34 cellular contexts compared by ENCODE assay signal in genomic region chrX:144293229-144293628, GRCh38.
"Had no signal": no experiment of that assay in that cellular context is flagged by ENCODE, and none has a peak within 500 bp of the region (broad histone marks: within the 10 kb centered on the region; RNA-seq: fewer than 3 reads in every experiment).

No MANE protein-coding gene starts in this region.

- ATAC-seq: activated CD4-positive, alpha-beta T cell treated with anti-CD3 and anti-CD28 coated beads for 36 hours; activated CD8-positive, alpha-beta memory T cell treated with anti-CD3 and anti-CD28 coated beads, Interleukin-2, amount 10 ng/mL, durations not matched to agents 7 days and 5 days; activated CD8-positive, alpha-beta T cell treated with anti-CD3 and anti-CD28 coated beads, Interleukin-2, amount 10 ng/mL, durations not matched to agents 7 days and 5 days; activated naive CD8-positive, alpha-beta T cell treated with anti-CD3 and anti-CD28 coated beads, Interleukin-2, amount 50 U/mL, for 24 hours; body of pancreas; effector memory CD8-positive, alpha-beta T cell; foreskin keratinocyte; gastrocnemius medialis; heart left ventricle had no signal

- H3K4me1 Mint-ChIP-seq: activated CD4-positive, alpha-beta T cell treated with anti-CD3 and anti-CD28 coated beads for 36 hours; activated CD4-positive, alpha-beta T cell treated with anti-CD3 and anti-CD28 coated beads, Interleukin-2, amount 10 ng/mL, durations not matched to agents 24 days and 14 days; activated CD8-positive, alpha-beta memory T cell treated with anti-CD3 and anti-CD28 coated beads, Interleukin-2, amount 10 ng/mL, durations not matched to agents 7 days and 5 days; activated naive CD4-positive, alpha-beta T cell treated with anti-CD3 and anti-CD28 coated beads, Interleukin-2, amount 50 U/mL, for 24 hours; activated naive CD8-positive, alpha-beta T cell treated with anti-CD3 and anti-CD28 coated beads for 36 hours; activated naive CD8-positive, alpha-beta T cell treated with anti-CD3 and anti-CD28 coated beads, Interleukin-2, amount 50 U/mL, for 24 hours had no signal

- H3K27ac ChIP-seq: adrenal gland, body of pancreas, epithelial cell of prostate, esophagus muscularis mucosa, foreskin keratinocyte, gastrocnemius medialis, heart left ventricle had no signal

- FAIRE-seq: colon had no signal

- H3K4me3 Mint-ChIP-seq: activated CD4-positive, alpha-beta memory T cell treated with anti-CD3 and anti-CD28 coated beads for 36 hours; activated CD4-positive, alpha-beta T cell treated with anti-CD3 and anti-CD28 coated beads for 36 hours; activated CD4-positive, alpha-beta T cell treated with anti-CD3 and anti-CD28 coated beads, Interleukin-2, amount 10 ng/mL, durations not matched to agents 24 days and 14 days; activated CD8-positive, alpha-beta memory T cell treated with anti-CD3 and anti-CD28 coated beads, Interleukin-2, amount 10 ng/mL, durations not matched to agents 7 days and 5 days; activated CD8-positive, alpha-beta T cell treated with anti-CD3 and anti-CD28 coated beads, Interleukin-2, amount 10 ng/mL, durations not matched to agents 7 days and 5 days; activated naive CD4-positive, alpha-beta T cell treated with anti-CD3 and anti-CD28 coated beads for 36 hours; activated naive CD4-positive, alpha-beta T cell treated with anti-CD3 and anti-CD28 coated beads, Interleukin-2, amount 50 U/mL, for 24 hours; activated naive CD8-positive, alpha-beta T cell treated with anti-CD3 and anti-CD28 coated beads for 36 hours; activated naive CD8-positive, alpha-beta T cell treated with anti-CD3 and anti-CD28 coated beads, Interleukin-2, amount 50 U/mL, for 24 hours; activated T-helper 1 cell treated with anti-CD3 and anti-CD28 coated beads, Interleukin-12 subunit alpha, Interleukin-12 subunit beta, Interleukin-2, Interleukin-4 antibody, amounts not matched to agents 30 ng/mL and 10 ng/mL and 1 ng/mL, durations not matched to agents 14 hours and 24 hours and 36 hours; effector memory CD8-positive, alpha-beta T cell had no signal

- DNase-seq: activated CD4-positive, alpha-beta memory T cell treated with anti-CD3 and anti-CD28 coated beads for 36 hours; activated CD4-positive, alpha-beta T cell treated with anti-CD3 and anti-CD28 coated beads for 36 hours; activated CD4-positive, alpha-beta T cell treated with anti-CD3 and anti-CD28 coated beads, Interleukin-2, amount 10 ng/mL, durations not matched to agents 24 days and 14 days; activated CD4-positive, CD25-positive, alpha-beta regulatory T cell; activated CD4-positive, CD25-positive, alpha-beta regulatory T cell treated with anti-CD3 and anti-CD28 coated beads, Interleukin-2, amount 50 U/mL, for 72 hours; activated CD8-positive, alpha-beta memory T cell treated with anti-CD3 and anti-CD28 coated beads, Interleukin-2, amount 10 ng/mL, durations not matched to agents 7 days and 5 days; activated CD8-positive, alpha-beta memory T cell treated with anti-CD3 and anti-CD28 coated beads, Interleukin-2, amount 50 U/mL, for 4 hours; activated CD8-positive, alpha-beta T cell treated with anti-CD3 and anti-CD28 coated beads, Interleukin-2, amount 10 ng/mL, durations not matched to agents 7 days and 5 days; activated effector memory CD4-positive, alpha-beta T cell treated with anti-CD3 and anti-CD28 coated beads, Interleukin-2, amount 50 U/mL, for 16 hours; activated naive CD4-positive, alpha-beta T cell treated with anti-CD3 and anti-CD28 coated beads for 36 hours; activated naive CD8-positive, alpha-beta T cell treated with anti-CD3 and anti-CD28 coated beads for 36 hours; activated naive CD8-positive, alpha-beta T cell treated with anti-CD3 and anti-CD28 coated beads, Interleukin-2, amount 50 U/mL, for 24 hours; activated T-cell treated with anti-CD3 and anti-CD28 coated beads, Interleukin-2, amount 50 U/mL, for 1 hour; activated T-cell treated with anti-CD3 and anti-CD28 coated beads, Interleukin-2, amount 50 U/mL, for 48 hours; adrenal gland; amygdala; aorta; body of pancreas; caudate nucleus; cortex of kidney; dermis blood vessel endothelial cell; effector CD4-positive, alpha-beta T cell; effector memory CD8-positive, alpha-beta T cell; foreskin keratinocyte; gastrocnemius medialis; glutamatergic neuron; heart left ventricle; T-helper 2 cell had no signal

- H3K36me3 Mint-ChIP-seq: activated CD4-positive, alpha-beta memory T cell treated with anti-CD3 and anti-CD28 coated beads for 36 hours; activated CD8-positive, alpha-beta memory T cell treated with anti-CD3 and anti-CD28 coated beads, Interleukin-2, amount 10 ng/mL, durations not matched to agents 7 days and 5 days; activated naive CD4-positive, alpha-beta T cell treated with anti-CD3 and anti-CD28 coated beads, Interleukin-2, amount 50 U/mL, for 24 hours had no signal

- H3K9me3 Mint-ChIP-seq: activated naive CD4-positive, alpha-beta T cell treated with anti-CD3 and anti-CD28 coated beads for 36 hours had no signal

- H3K27ac Mint-ChIP-seq: activated CD4-positive, alpha-beta memory T cell treated with anti-CD3 and anti-CD28 coated beads for 36 hours; activated CD4-positive, alpha-beta T cell treated with anti-CD3 and anti-CD28 coated beads for 36 hours; activated CD4-positive, alpha-beta T cell treated with anti-CD3 and anti-CD28 coated beads, Interleukin-2, amount 10 ng/mL, durations not matched to agents 24 days and 14 days; activated CD8-positive, alpha-beta memory T cell treated with anti-CD3 and anti-CD28 coated beads, Interleukin-2, amount 10 ng/mL, durations not matched to agents 7 days and 5 days; activated CD8-positive, alpha-beta T cell treated with anti-CD3 and anti-CD28 coated beads, Interleukin-2, amount 10 ng/mL, durations not matched to agents 7 days and 5 days; activated naive CD4-positive, alpha-beta T cell treated with anti-CD3 and anti-CD28 coated beads for 36 hours; activated naive CD4-positive, alpha-beta T cell treated with anti-CD3 and anti-CD28 coated beads, Interleukin-2, amount 50 U/mL, for 24 hours; activated naive CD8-positive, alpha-beta T cell treated with anti-CD3 and anti-CD28 coated beads for 36 hours; activated naive CD8-positive, alpha-beta T cell treated with anti-CD3 and anti-CD28 coated beads, Interleukin-2, amount 50 U/mL, for 24 hours; activated T-helper 1 cell treated with anti-CD3 and anti-CD28 coated beads, Interleukin-12 subunit alpha, Interleukin-12 subunit beta, Interleukin-2, Interleukin-4 antibody, amounts not matched to agents 30 ng/mL and 10 ng/mL and 1 ng/mL, durations not matched to agents 14 hours and 24 hours and 36 hours; activated T-helper 2 cell treated with anti-CD3 and anti-CD28 coated beads, Interferon-gamma antibody, Interleukin-2, Interleukin-4, amounts not matched to agents 10 μg/mL and 5 μg/mL and 100 μg/mL, durations not matched to agents 14 hours and 24 hours and 36 hours; effector memory CD8-positive, alpha-beta T cell had no signal

- H3K4me3 ChIP-seq: adrenal gland, body of pancreas, esophagus muscularis mucosa, gastrocnemius medialis, heart left ventricle had no signal

- H3K36me3 ChIP-seq: adrenal gland, esophagus muscularis mucosa, gastrocnemius medialis, heart left ventricle had no signal

- H3K9me3 ChIP-seq: adrenal gland, body of pancreas, esophagus muscularis mucosa, gastrocnemius medialis had no signal

- H3K27me3 ChIP-seq: adrenal gland, body of pancreas, esophagus muscularis mucosa, foreskin keratinocyte, gastrocnemius medialis, heart left ventricle had no signal

- H3K4me1 ChIP-seq: adrenal gland, body of pancreas, esophagus muscularis mucosa, foreskin keratinocyte, gastrocnemius medialis, heart left ventricle had no signal

- H3K27me3 Mint-ChIP-seq: activated CD4-positive, alpha-beta memory T cell treated with anti-CD3 and anti-CD28 coated beads for 36 hours; activated CD4-positive, alpha-beta T cell treated with anti-CD3 and anti-CD28 coated beads for 36 hours; activated CD4-positive, alpha-beta T cell treated with anti-CD3 and anti-CD28 coated beads, Interleukin-2, amount 10 ng/mL, durations not matched to agents 24 days and 14 days; activated CD8-positive, alpha-beta memory T cell treated with anti-CD3 and anti-CD28 coated beads, Interleukin-2, amount 10 ng/mL, durations not matched to agents 7 days and 5 days; activated naive CD4-positive, alpha-beta T cell treated with anti-CD3 and anti-CD28 coated beads, Interleukin-2, amount 50 U/mL, for 24 hours; activated naive CD8-positive, alpha-beta T cell treated with anti-CD3 and anti-CD28 coated beads for 36 hours; activated naive CD8-positive, alpha-beta T cell treated with anti-CD3 and anti-CD28 coated beads, Interleukin-2, amount 50 U/mL, for 24 hours; effector memory CD8-positive, alpha-beta T cell had no signal
